In the genomic region with DNA sequence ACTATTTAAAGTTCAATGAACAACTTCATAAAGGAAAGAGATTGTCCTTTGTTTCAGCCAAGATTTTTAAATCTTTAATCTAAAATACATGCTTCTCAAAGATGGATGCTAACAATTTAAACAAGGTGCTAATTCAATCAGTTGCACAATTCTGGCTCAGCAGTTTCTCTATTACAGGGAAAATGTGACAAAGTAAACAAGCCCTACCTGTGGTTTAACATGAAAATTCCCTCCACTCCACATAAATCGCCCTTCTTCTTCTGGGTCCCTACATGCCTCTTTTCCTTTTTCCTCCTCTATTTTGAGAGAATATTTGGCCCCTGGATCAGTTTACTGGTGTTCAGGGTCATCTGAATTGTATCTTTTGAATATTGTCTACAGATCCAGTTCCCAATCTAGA, we compare ENCODE assay signal across 12 cellular contexts.
DNase-seq lines count a peak whose midpoint lies in the region; ATAC-seq and TF ChIP-seq lines count a peak whose summit lies in the region.
"Had no signal": no experiment of that assay in that cellular context is flagged by ENCODE, and none has a peak within 500 bp of the region (broad histone marks: within the 10 kb centered on the region; RNA-seq: fewer than 3 reads in every experiment).

No MANE protein-coding gene starts in this region.

- H3K27ac Mint-ChIP-seq in activated naive CD4-positive, alpha-beta T cell treated with anti-CD3 and anti-CD28 coated beads for 36 hours: no peak overlapping the region
- H3K27ac Mint-ChIP-seq in activated naive CD4-positive, alpha-beta T cell treated with anti-CD3 and anti-CD28 coated beads, Interleukin-2, amount 10 ng/mL, durations not matched to agents 7 days and 5 days: no peak overlapping the region
- no peak overlapping the region for H3K27ac Mint-ChIP-seq in stimulated activated naive CD8-positive, alpha-beta T cell treated with anti-CD3 and anti-CD28 coated beads, Interleukin-15, amount 100 ng/mL, for 72 hours
- H3K27ac Mint-ChIP-seq: dendritic cell treated with granulocyte-macrophage colony-stimulating factor and Interleukin-4, amounts not matched to agents 40 ng/mL and 50 ng/mL, for 4 days had no signal

- peaks cover 64% of the 10 kb centered on the region for H3K79me2 ChIP-seq in hepatocyte

- WGBS in hepatocyte (ENCODE audit: low lambda C conversion rate, missing lambda C conversion rate): 53% methylated on average over 1 of the region's 1 CpG

- CTCF ChIA-PET in activated naive CD4-positive, alpha-beta T cell treated with anti-CD3 and anti-CD28 coated beads for 36 hours (lab: Charles Lee): no interaction called here
- CTCF ChIA-PET in activated naive CD4-positive, alpha-beta T cell treated with anti-CD3 and anti-CD28 coated beads, Interleukin-2, amount 10 ng/mL, durations not matched to agents 7 days and 5 days (lab: Charles Lee): interaction anchor here (1.7 kb wide), 1 partner anchor 34 kb away, joined by 3 read pairs; no protein-coding TSS in a partner anchor

- no peaks in the 10 kb centered on the region for H3K36me3 ChIP-seq in hepatocyte (replicated peaks; ENCODE audit: insufficient read depth, low read depth)
- H3K36me3 ChIP-seq in vagina: no peaks in the 10 kb centered on the region
- H3K36me3 ChIP-seq: BE2C, tibial nerve had no signal

- H3K36me3 Mint-ChIP-seq in activated naive CD4-positive, alpha-beta T cell treated with anti-CD3 and anti-CD28 coated beads for 36 hours (ENCODE audit: low read depth): peaks cover 6% of the 10 kb centered on the region
- peaks cover 13% of the 10 kb centered on the region for H3K36me3 Mint-ChIP-seq in activated naive CD4-positive, alpha-beta T cell treated with anti-CD3 and anti-CD28 coated beads, Interleukin-2, amount 10 ng/mL, durations not matched to agents 7 days and 5 days

- H3K27me3 ChIP-seq in hepatocyte: no peaks in the 10 kb centered on the region
- no peaks in the 10 kb centered on the region for H3K27me3 ChIP-seq in vagina
- H3K27me3 ChIP-seq: BE2C, tibial nerve had no signal

- no peak for TF ChIP-seq CTCF in hepatocyte (IDR thresholded peaks at IDR 0.05; ENCODE audit: poor library complexity)
- TF ChIP-seq CTCF in vagina (IDR thresholded peaks at IDR 0.05): no peak

- H3K4me3 Mint-ChIP-seq in activated naive CD4-positive, alpha-beta T cell treated with anti-CD3 and anti-CD28 coated beads for 36 hours: peak overlapping the region; percentile 2
- no peak overlapping the region for H3K4me3 Mint-ChIP-seq in activated naive CD4-positive, alpha-beta T cell treated with anti-CD3 and anti-CD28 coated beads, Interleukin-2, amount 10 ng/mL, durations not matched to agents 7 days and 5 days
- H3K4me3 Mint-ChIP-seq in stimulated activated naive CD8-positive, alpha-beta T cell treated with anti-CD3 and anti-CD28 coated beads, Interleukin-15, amount 100 ng/mL, for 72 hours: peak overlapping the region; percentile 26 to 65
- H3K4me3 Mint-ChIP-seq: dendritic cell treated with granulocyte-macrophage colony-stimulating factor and Interleukin-4, amounts not matched to agents 40 ng/mL and 50 ng/mL, for 4 days had no signal

- intact Hi-C loops in activated naive CD4-positive, alpha-beta T cell treated with anti-CD3 and anti-CD28 coated beads for 36 hours (cut with micrococcal nuclease): no loop called here
- intact Hi-C loops in vagina (cut with DNase I): no loop called here

- H2AFZ ChIP-seq in hepatocyte: no peak overlapping the region

- no peak for DNase-seq in activated naive CD4-positive, alpha-beta T cell treated with anti-CD3 and anti-CD28 coated beads for 36 hours
- no peak for DNase-seq in activated naive CD4-positive, alpha-beta T cell treated with anti-CD3 and anti-CD28 coated beads, Interleukin-2, amount 10 ng/mL, durations not matched to agents 7 days and 5 days
- DNase-seq in SW480 (ENCODE audit: low spot score) (peak; percentile 8), hepatocyte (ENCODE audit: low spot score) (peak; percentile 21), vagina (ENCODE audit: extremely low spot score in 2 of 2) (no peak), AML-193 (lab: John Stamatoyannopoulos, UW) (no peak), COLO668 (lab: John Stamatoyannopoulos, UW; ENCODE audit: unreplicated experiment) (no peak)
- no peak for DNase-seq in stimulated activated naive CD8-positive, alpha-beta T cell treated with anti-CD3 and anti-CD28 coated beads, Interleukin-15, amount 100 ng/mL, for 72 hours
- DNase-seq: BE2C had no signal

- H3K9me2 ChIP-seq in hepatocyte (replicated peaks; ENCODE audit: insufficient read depth): no peaks in the 10 kb centered on the region

- H3K4me2 ChIP-seq in hepatocyte: peak overlapping the region; percentile 67

- H3K27me3 Mint-ChIP-seq in activated naive CD4-positive, alpha-beta T cell treated with anti-CD3 and anti-CD28 coated beads for 36 hours (ENCODE audit: low read depth): no peaks in the 10 kb centered on the region
- no peaks in the 10 kb centered on the region for H3K27me3 Mint-ChIP-seq in activated naive CD4-positive, alpha-beta T cell treated with anti-CD3 and anti-CD28 coated beads, Interleukin-2, amount 10 ng/mL, durations not matched to agents 7 days and 5 days
- H3K27me3 Mint-ChIP-seq in stimulated activated naive CD8-positive, alpha-beta T cell treated with anti-CD3 and anti-CD28 coated beads, Interleukin-15, amount 100 ng/mL, for 72 hours: no peaks in the 10 kb centered on the region
- H3K27me3 Mint-ChIP-seq: dendritic cell treated with granulocyte-macrophage colony-stimulating factor and Interleukin-4, amounts not matched to agents 40 ng/mL and 50 ng/mL, for 4 days had no signal

- no peaks in the 10 kb centered on the region for H4K20me1 ChIP-seq in hepatocyte (ENCODE audit: insufficient read depth, poor library complexity, severe bottlenecking)

- peaks cover 3% of the 10 kb centered on the region for H3K9me3 Mint-ChIP-seq in activated naive CD4-positive, alpha-beta T cell treated with anti-CD3 and anti-CD28 coated beads for 36 hours
- no peaks in the 10 kb centered on the region for H3K9me3 Mint-ChIP-seq in activated naive CD4-positive, alpha-beta T cell treated with anti-CD3 and anti-CD28 coated beads, Interleukin-2, amount 10 ng/mL, durations not matched to agents 7 days and 5 days
- H3K9me3 Mint-ChIP-seq in stimulated activated naive CD8-positive, alpha-beta T cell treated with anti-CD3 and anti-CD28 coated beads, Interleukin-15, amount 100 ng/mL, for 72 hours: no peaks in the 10 kb centered on the region
- H3K9me3 Mint-ChIP-seq: dendritic cell treated with granulocyte-macrophage colony-stimulating factor and Interleukin-4, amounts not matched to agents 40 ng/mL and 50 ng/mL, for 4 days had no signal

- peaks cover 59% of the 10 kb centered on the region for H3K4me1 Mint-ChIP-seq in activated naive CD4-positive, alpha-beta T cell treated with anti-CD3 and anti-CD28 coated beads for 36 hours (ENCODE audit: low read depth)
- H3K4me1 Mint-ChIP-seq in activated naive CD4-positive, alpha-beta T cell treated with anti-CD3 and anti-CD28 coated beads, Interleukin-2, amount 10 ng/mL, durations not matched to agents 7 days and 5 days: peaks cover 21% of the 10 kb centered on the region
- peaks cover 69% of the 10 kb centered on the region for H3K4me1 Mint-ChIP-seq in stimulated activated naive CD8-positive, alpha-beta T cell treated with anti-CD3 and anti-CD28 coated beads, Interleukin-15, amount 100 ng/mL, for 72 hours

- H3K4me1 ChIP-seq in hepatocyte (ENCODE audit: insufficient read depth) (peaks cover 27% of the 10 kb centered on the region), vagina (peaks cover 23% of the 10 kb centered on the region)
- H3K4me1 ChIP-seq: BE2C had no signal

- H3K27ac ChIP-seq in hepatocyte (peak overlapping the region; percentile 89), vagina (no peak overlapping the region)

- no peaks in the 10 kb centered on the region for H3K9me3 ChIP-seq in hepatocyte (ENCODE audit: low read depth)
- no peaks in the 10 kb centered on the region for H3K9me3 ChIP-seq in vagina
- H3K9me3 ChIP-seq: BE2C, tibial nerve had no signal

- no peak for TF ChIP-seq POLR2A in vagina (IDR thresholded peaks at IDR 0.05)

- H3K4me3 ChIP-seq in hepatocyte (peak overlapping the region; percentile 11), vagina (no peak overlapping the region)
- H3K4me3 ChIP-seq: K562, tibial nerve had no signal

- peak; percentile 7 for ATAC-seq in stimulated activated naive CD8-positive, alpha-beta T cell treated with anti-CD3 and anti-CD28 coated beads, Interleukin-15, amount 100 ng/mL, for 72 hours

Comparison
In these comparisons a context has a peak if more than half of its experiments do, and no peak if none do; other contexts are left out.
1. DNase-seq: peak in SW480 (single experiment) and hepatocyte (single experiment); none in activated naive CD4-positive, alpha-beta T cell treated with anti-CD3 and anti-CD28 coated beads for 36 hours (single experiment), activated naive CD4-positive, alpha-beta T cell treated with anti-CD3 and anti-CD28 coated beads, Interleukin-2, amount 10 ng/mL, durations not matched to agents 7 days and 5 days (single experiment), stimulated activated naive CD8-positive, alpha-beta T cell treated with anti-CD3 and anti-CD28 coated beads, Interleukin-15, amount 100 ng/mL, for 72 hours (0 of 2), vagina (0 of 2), AML-193 (0 of 2) and COLO668 (single experiment).